ENCODE assay signal across 9 cellular contexts in the genomic region with DNA sequence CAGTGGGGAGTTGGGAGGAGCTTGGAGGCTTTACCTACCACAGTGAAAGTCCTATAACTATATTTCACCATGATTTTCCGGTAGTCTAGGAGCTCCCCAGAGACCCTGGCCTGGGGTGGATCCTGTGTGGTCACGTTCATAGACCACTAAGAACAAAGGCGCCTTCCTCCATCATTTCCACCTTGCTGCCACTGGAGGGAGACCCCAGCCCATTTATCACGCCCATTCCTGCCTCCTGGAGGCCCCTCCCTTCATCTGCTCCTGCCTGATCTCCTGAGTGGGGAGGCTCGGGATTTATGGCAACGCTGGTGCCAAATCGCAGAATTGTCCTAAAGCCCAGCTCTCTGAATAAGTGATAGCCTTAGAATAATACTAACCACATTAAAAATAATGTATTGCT.
DNase-seq lines count a peak whose midpoint lies in the region; ATAC-seq and TF ChIP-seq lines count a peak whose summit lies in the region.
"Had no signal": no experiment of that assay in that cellular context is flagged by ENCODE, and none has a peak within 500 bp of the region (broad histone marks: within the 10 kb centered on the region; RNA-seq: fewer than 3 reads in every experiment).

No MANE protein-coding gene starts in this region.

- intact Hi-C loops in activated T-helper 2 cell treated with anti-CD3 and anti-CD28 coated beads, Interferon-gamma antibody, Interleukin-2, Interleukin-4, amounts not matched to agents 10 μg/mL and 5 μg/mL and 100 μg/mL, durations not matched to agents 14 hours and 24 hours and 36 hours (cut with micrococcal nuclease) = no loop called here

- peak; percentile 20 for DNase-seq in HEK293T (ENCODE audit: extremely low spot score)
- DNase-seq in NCI-H526 treated with DMSO at 0.1 percent for 48 hours (lab: John Stamatoyannopoulos, UW) = peak; percentile 15
- peak; percentile 20 for DNase-seq in epithelial cell of esophagus (ENCODE audit: low read depth)
- DNase-seq in retina = peak; percentile 76
- no peak for DNase-seq in GOT3 (lab: John Stamatoyannopoulos, UW)
- DNase-seq in activated T-helper 2 cell treated with anti-CD3 and anti-CD28 coated beads, Interferon-gamma antibody, Interleukin-2, Interleukin-4, amounts not matched to agents 10 μg/mL and 5 μg/mL and 100 μg/mL, durations not matched to agents 14 hours and 24 hours and 36 hours (ENCODE audit: low spot score) = no peak
- DNase-seq in activated T-cell treated with anti-CD3 and anti-CD28 coated beads, Interleukin-2, amount 50 U/mL, for 4 hours = no peak
- DNase-seq: activated naive CD8-positive, alpha-beta T cell treated with anti-CD3 and anti-CD28 coated beads, Interleukin-2, amount 10 ng/mL, durations not matched to agents 7 days and 5 days; NCI-H187 treated with DMSO at 0.1 percent for 48 hours had no signal

- peaks cover 6% of the 10 kb centered on the region for H3K9me3 Mint-ChIP-seq in activated T-helper 2 cell treated with anti-CD3 and anti-CD28 coated beads, Interferon-gamma antibody, Interleukin-2, Interleukin-4, amounts not matched to agents 10 μg/mL and 5 μg/mL and 100 μg/mL, durations not matched to agents 14 hours and 24 hours and 36 hours
- peaks cover 20% of the 10 kb centered on the region for H3K9me3 Mint-ChIP-seq in activated T-cell treated with anti-CD3 and anti-CD28 coated beads, Interleukin-2, amount 50 U/mL, for 4 hours
- H3K9me3 Mint-ChIP-seq: activated naive CD8-positive, alpha-beta T cell treated with anti-CD3 and anti-CD28 coated beads, Interleukin-2, amount 10 ng/mL, durations not matched to agents 7 days and 5 days had no signal

- POLR2A ChIA-PET in HEK293T (lab: Yijun Ruan, JAX) = no interaction called here

- no peak for TF ChIP-seq CTCF in epithelial cell of esophagus (IDR thresholded peaks at IDR 0.05; ENCODE audit: insufficient read depth, low read depth, low read length, missing control alignments)

- CTCF ChIA-PET in HEK293T (lab: Yijun Ruan, JAX) = interaction anchor here (0.5 kb wide), 1 partner anchor 998 kb away, joined by 7 read pairs; no protein-coding TSS in a partner anchor

- H3K27me3 Mint-ChIP-seq in activated T-helper 2 cell treated with anti-CD3 and anti-CD28 coated beads, Interferon-gamma antibody, Interleukin-2, Interleukin-4, amounts not matched to agents 10 μg/mL and 5 μg/mL and 100 μg/mL, durations not matched to agents 14 hours and 24 hours and 36 hours (ENCODE audit: low read depth) = no peaks in the 10 kb centered on the region
- H3K27me3 Mint-ChIP-seq in activated T-cell treated with anti-CD3 and anti-CD28 coated beads, Interleukin-2, amount 50 U/mL, for 4 hours (ENCODE audit: low read depth) = no peaks in the 10 kb centered on the region
- H3K27me3 Mint-ChIP-seq: activated naive CD8-positive, alpha-beta T cell treated with anti-CD3 and anti-CD28 coated beads, Interleukin-2, amount 10 ng/mL, durations not matched to agents 7 days and 5 days had no signal

- no peaks in the 10 kb centered on the region for H3K36me3 Mint-ChIP-seq in activated T-helper 2 cell treated with anti-CD3 and anti-CD28 coated beads, Interferon-gamma antibody, Interleukin-2, Interleukin-4, amounts not matched to agents 10 μg/mL and 5 μg/mL and 100 μg/mL, durations not matched to agents 14 hours and 24 hours and 36 hours (ENCODE audit: low read depth)
- H3K36me3 Mint-ChIP-seq in activated T-cell treated with anti-CD3 and anti-CD28 coated beads, Interleukin-2, amount 50 U/mL, for 4 hours (ENCODE audit: insufficient read depth) = no peaks in the 10 kb centered on the region
- H3K36me3 Mint-ChIP-seq: activated naive CD8-positive, alpha-beta T cell treated with anti-CD3 and anti-CD28 coated beads, Interleukin-2, amount 10 ng/mL, durations not matched to agents 7 days and 5 days had no signal

- H3K4me1 Mint-ChIP-seq in activated T-helper 2 cell treated with anti-CD3 and anti-CD28 coated beads, Interferon-gamma antibody, Interleukin-2, Interleukin-4, amounts not matched to agents 10 μg/mL and 5 μg/mL and 100 μg/mL, durations not matched to agents 14 hours and 24 hours and 36 hours (ENCODE audit: low read depth) = no peaks in the 10 kb centered on the region
- no peaks in the 10 kb centered on the region for H3K4me1 Mint-ChIP-seq in activated T-cell treated with anti-CD3 and anti-CD28 coated beads, Interleukin-2, amount 50 U/mL, for 4 hours (ENCODE audit: low read depth)
- H3K4me1 Mint-ChIP-seq: activated naive CD8-positive, alpha-beta T cell treated with anti-CD3 and anti-CD28 coated beads, Interleukin-2, amount 10 ng/mL, durations not matched to agents 7 days and 5 days had no signal

- no peak overlapping the region for H3K4me3 ChIP-seq in epithelial cell of esophagus (ENCODE audit: low read length)

- ATAC-seq in activated T-cell treated with anti-CD3 and anti-CD28 coated beads, Interleukin-2, amount 50 U/mL, for 4 hours = no peak

- no peak overlapping the region for H3K27ac Mint-ChIP-seq in activated T-helper 2 cell treated with anti-CD3 and anti-CD28 coated beads, Interferon-gamma antibody, Interleukin-2, Interleukin-4, amounts not matched to agents 10 μg/mL and 5 μg/mL and 100 μg/mL, durations not matched to agents 14 hours and 24 hours and 36 hours
- H3K27ac Mint-ChIP-seq: activated naive CD8-positive, alpha-beta T cell treated with anti-CD3 and anti-CD28 coated beads, Interleukin-2, amount 10 ng/mL, durations not matched to agents 7 days and 5 days had no signal

- no peak overlapping the region for H3K4me3 Mint-ChIP-seq in activated T-helper 2 cell treated with anti-CD3 and anti-CD28 coated beads, Interferon-gamma antibody, Interleukin-2, Interleukin-4, amounts not matched to agents 10 μg/mL and 5 μg/mL and 100 μg/mL, durations not matched to agents 14 hours and 24 hours and 36 hours (ENCODE audit: low read depth)
- no peak overlapping the region for H3K4me3 Mint-ChIP-seq in activated T-cell treated with anti-CD3 and anti-CD28 coated beads, Interleukin-2, amount 50 U/mL, for 4 hours
- H3K4me3 Mint-ChIP-seq: activated naive CD8-positive, alpha-beta T cell treated with anti-CD3 and anti-CD28 coated beads, Interleukin-2, amount 10 ng/mL, durations not matched to agents 7 days and 5 days had no signal

TF ChIP-seq in HEK293T, 16 proteins besides CTCF, POLR2A, EP300 and RAD21:
- TF ChIP-seq NFRKB (IDR thresholded peaks at IDR 0.05) (no peak), CTBP1 (IDR thresholded peaks at IDR 0.05; ENCODE audit: borderline replicate concordance) (no peak), BHLHE40 (IDR thresholded peaks at IDR 0.05; ENCODE audit: borderline replicate concordance) (no peak), FOXA1 (IDR thresholded peaks at IDR 0.05) (no peak), HDGF (IDR thresholded peaks at IDR 0.05; ENCODE audit: borderline replicate concordance) (no peak), FOXK2 (IDR thresholded peaks at IDR 0.05) (no peak), ZNF384 (IDR thresholded peaks at IDR 0.05) (no peak), ARNT (IDR thresholded peaks at IDR 0.05) (no peak), FOXM1 (IDR thresholded peaks at IDR 0.05; ENCODE audit: borderline replicate concordance) (no peak), L3MBTL2 (conservative IDR thresholded peaks at IDR 0.05) (no peak)
TF ChIP-seq in HEK293T: peak in this region for 0.

Comparison
In these comparisons a context has a peak if more than half of its experiments do, and no peak if none do; other contexts are left out.
1. DNase-seq: peak in HEK293T (single experiment), NCI-H526 treated with DMSO at 0.1 percent for 48 hours (single experiment), epithelial cell of esophagus (single experiment) and retina (single experiment); none in GOT3 (single experiment), activated T-helper 2 cell treated with anti-CD3 and anti-CD28 coated beads, Interferon-gamma antibody, Interleukin-2, Interleukin-4, amounts not matched to agents 10 μg/mL and 5 μg/mL and 100 μg/mL, durations not matched to agents 14 hours and 24 hours and 36 hours (single experiment) and activated T-cell treated with anti-CD3 and anti-CD28 coated beads, Interleukin-2, amount 50 U/mL, for 4 hours (single experiment).